ENCODE assay signal across 1 cellular context in genomic region chr15:67922971-67923646, GRCh38.
TF ChIP-seq lines count a peak whose summit lies in the region.

No MANE protein-coding gene starts in this region.

TF ChIP-seq in K562, 482 proteins besides CTCF, POLR2A, EP300 and RAD21 (continued from another document):
- TF ChIP-seq ZNF592 (IDR thresholded peaks at IDR 0.05) (0 out of 2 replicates have a peak, but pooled peaks have one; percentile 35), CEBPZ (IDR thresholded peaks at IDR 0.05; ENCODE audit: borderline replicate concordance, low read depth, low read length) (no peak), PYGO2 (tag; IDR thresholded peaks at IDR 0.05) (no peak), ZNF184 (CRISPR knock-in tag; IDR thresholded peaks at IDR 0.05) (0 out of 2 replicates have a peak, but pooled peaks have one; percentile 68), ZNF217 (CRISPR knock-in tag; IDR thresholded peaks at IDR 0.05) (no peak), AFF4 (CRISPR knock-in tag; IDR thresholded peaks at IDR 0.05) (no peak), FOXM1 (IDR thresholded peaks at IDR 0.05; ENCODE audit: low read depth) (no peak), FOXM1 (CRISPR knock-in tag; IDR thresholded peaks at IDR 0.05; ENCODE audit: low read depth) (no peak), TOE1 (IDR thresholded peaks at IDR 0.05; ENCODE audit: borderline replicate concordance) (no peak), TOE1 (CRISPR knock-in tag; IDR thresholded peaks at IDR 0.05; ENCODE audit: borderline replicate concordance, low read depth) (no peak), FOXJ2 (tag; IDR thresholded peaks at IDR 0.05) (no peak), SMARCE1 (IDR thresholded peaks at IDR 0.05) (0 out of 2 replicates have a peak, but pooled peaks have one; percentile 33), CBFA2T3 (IDR thresholded peaks at IDR 0.05) (peak; percentile 62), ARID1B (IDR thresholded peaks at IDR 0.05) (peak; percentile 33), PPARD (CRISPR knock-in tag; IDR thresholded peaks at IDR 0.05) (no peak), DPF2 (IDR thresholded peaks at IDR 0.05) (0 out of 2 replicates have a peak, but pooled peaks have one; percentile 19), ID3 (CRISPR knock-in tag; IDR thresholded peaks at IDR 0.05) (no peak), ID3 (tag; IDR thresholded peaks at IDR 0.05) (no peak), CREB3 (tag; conservative IDR thresholded peaks at IDR 0.05; ENCODE audit: low read depth) (no peak), ZNF764 (CRISPR knock-in tag; IDR thresholded peaks at IDR 0.05; ENCODE audit: low read depth) (no peak), DMBX1 (CRISPR knock-in tag; IDR thresholded peaks at IDR 0.05; ENCODE audit: borderline replicate concordance) (peak; percentile 18; the same call in 1 of the 2 replicates), ZNF263 (CRISPR knock-in tag; IDR thresholded peaks at IDR 0.05; ENCODE audit: borderline replicate concordance) (no peak), CEBPB (tag; IDR thresholded peaks at IDR 0.05) (0 out of 2 replicates have a peak, but pooled peaks have one; percentile 40), THRB (CRISPR knock-in tag; conservative IDR thresholded peaks at IDR 0.05) (no peak), MGA (IDR thresholded peaks at IDR 0.05) (0 out of 2 replicates have a peak, but pooled peaks have one; percentile 14)
